1 cellular context compared by ENCODE assay signal in the genomic region with DNA sequence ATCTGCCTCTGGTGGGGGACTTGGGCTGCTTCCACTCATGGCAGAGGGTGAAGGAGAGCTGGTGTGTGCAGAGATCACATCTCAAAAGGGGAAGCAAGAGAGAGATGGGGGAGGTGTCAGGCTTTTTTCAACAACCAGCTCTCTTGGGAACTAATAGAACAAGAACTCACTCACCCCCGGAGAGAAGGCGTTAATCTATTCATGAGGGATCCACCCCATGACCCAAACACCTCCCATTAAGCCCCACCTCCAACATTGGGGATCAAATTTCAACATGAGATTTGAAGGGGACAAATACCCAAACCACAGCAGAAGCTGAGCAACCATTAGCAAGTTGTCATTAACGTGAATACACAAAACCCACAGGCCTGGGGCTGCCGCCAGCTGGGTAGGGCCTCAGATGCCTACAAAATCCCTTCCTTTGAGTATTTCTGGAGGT.
TF ChIP-seq lines count a peak whose summit lies in the region.

No MANE protein-coding gene starts in this region.

TF ChIP-seq in HEK293, 187 proteins besides CTCF, POLR2A, EP300 and RAD21 (continued from another document):
- TF ChIP-seq, protein P1, sequence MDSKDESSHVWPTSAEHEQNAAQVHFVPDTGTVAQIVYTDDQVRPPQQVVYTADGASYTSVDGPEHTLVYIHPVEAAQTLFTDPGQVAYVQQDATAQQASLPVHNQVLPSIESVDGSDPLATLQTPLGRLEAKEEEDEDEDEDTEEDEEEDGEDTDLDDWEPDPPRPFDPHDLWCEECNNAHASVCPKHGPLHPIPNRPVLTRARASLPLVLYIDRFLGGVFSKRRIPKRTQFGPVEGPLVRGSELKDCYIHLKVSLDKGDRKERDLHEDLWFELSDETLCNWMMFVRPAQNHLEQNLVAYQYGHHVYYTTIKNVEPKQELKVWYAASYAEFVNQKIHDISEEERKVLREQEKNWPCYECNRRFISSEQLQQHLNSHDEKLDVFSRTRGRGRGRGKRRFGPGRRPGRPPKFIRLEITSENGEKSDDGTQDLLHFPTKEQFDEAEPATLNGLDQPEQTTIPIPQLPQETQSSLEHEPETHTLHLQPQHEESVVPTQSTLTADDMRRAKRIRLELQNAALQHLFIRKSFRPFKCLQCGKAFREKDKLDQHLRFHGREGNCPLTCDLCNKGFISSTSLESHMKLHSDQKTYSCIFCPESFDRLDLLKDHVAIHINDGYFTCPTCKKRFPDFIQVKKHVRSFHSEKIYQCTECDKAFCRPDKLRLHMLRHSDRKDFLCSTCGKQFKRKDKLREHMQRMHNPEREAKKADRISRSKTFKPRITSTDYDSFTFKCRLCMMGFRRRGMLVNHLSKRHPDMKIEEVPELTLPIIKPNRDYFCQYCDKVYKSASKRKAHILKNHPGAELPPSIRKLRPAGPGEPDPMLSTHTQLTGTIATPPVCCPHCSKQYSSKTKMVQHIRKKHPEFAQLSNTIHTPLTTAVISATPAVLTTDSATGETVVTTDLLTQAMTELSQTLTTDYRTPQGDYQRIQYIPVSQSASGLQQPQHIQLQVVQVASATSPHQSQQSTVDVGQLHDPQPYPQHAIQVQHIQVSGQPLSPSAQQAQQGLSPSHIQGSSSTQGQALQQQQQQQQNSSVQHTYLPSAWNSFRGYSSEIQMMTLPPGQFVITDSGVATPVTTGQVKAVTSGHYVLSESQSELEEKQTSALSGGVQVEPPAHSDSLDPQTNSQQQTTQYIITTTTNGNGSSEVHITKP (tag by site-specific recombination; IDR thresholded peaks at IDR 0.05): peak; percentile 59
